ENCODE assay signal across 8 cellular contexts in genomic region chr3:46976326-46977190, GRCh38. TPM values are rescaled to one million over a fixed set of nuclear protein-coding genes. Genes with fewer than 3 reads are reported as not detected.
DNase-seq lines count a peak whose midpoint lies in the region; ATAC-seq, FAIRE-seq and TF ChIP-seq lines count a peak whose summit lies in the region.

TSS of gene CCDC12 (minus strand) at chr3:46976745. CDS start at chr3:46976732, 13 bp downstream.

- H3K79me1 ChIP-seq in mesendoderm (ENCODE audit: low read length) = peaks cover 7% of the 10 kb centered on the region

- CTCF ChIA-PET in activated CD8-positive, alpha-beta memory T cell treated with anti-CD3 and anti-CD28 coated beads, Interleukin-2, amount 10 ng/mL, durations not matched to agents 7 days and 5 days (lab: Charles Lee) = interaction anchor here (0.7 to 2.3 kb wide), 6 partner anchors 10 to 49 kb away, joined by 3 to 11 read pairs (median 4); no protein-coding TSS in a partner anchor

- peaks cover 27% of the 10 kb centered on the region for H3K36me3 Mint-ChIP-seq in activated CD8-positive, alpha-beta memory T cell treated with anti-CD3 and anti-CD28 coated beads, Interleukin-2, amount 10 ng/mL, durations not matched to agents 7 days and 5 days
- H3K36me3 Mint-ChIP-seq in endodermal cell (ENCODE audit: low read depth) = peaks cover 16% of the 10 kb centered on the region

- H3K56ac ChIP-seq in mesendoderm (ENCODE audit: low read length) = peak within 1 kb of the TSS; percentile 94

- peak within 1 kb of the TSS; percentile 78 for H2AK5ac ChIP-seq in mesendoderm (ENCODE audit: low read length)

- DNase-seq in CMK (ENCODE audit: low read depth) (peak; percentile 97), HTR-8/SVneo (ENCODE audit: insufficient read length, low spot score) (peak; percentile 96), NOMO-1 treated with dmso at 0.1 percent for 144 hours (lab: John Stamatoyannopoulos, UW; ENCODE audit: unreplicated experiment) (peak; percentile 97), endodermal cell (peak; percentile 99), mesendoderm (peak; percentile 100)
- DNase-seq in activated CD8-positive, alpha-beta memory T cell treated with anti-CD3 and anti-CD28 coated beads, Interleukin-2, amount 10 ng/mL, durations not matched to agents 7 days and 5 days = peak; percentile 98
- DNase-seq in stimulated activated CD8-positive, alpha-beta memory T cell treated with anti-CD3 and anti-CD28 coated beads, Interleukin-15, amount 100 ng/mL, for 1 hour (ENCODE audit: low read depth) = peak; percentile 86

- no peaks in the 10 kb centered on the region for H3K27me3 ChIP-seq in endodermal cell (ENCODE audit: control insufficient read depth, insufficient read depth, low read length, poor library complexity, severe bottlenecking)
- no peaks in the 10 kb centered on the region for H3K27me3 ChIP-seq in mesendoderm (ENCODE audit: insufficient read depth, low read length, poor library complexity)

- H3K4me1 Mint-ChIP-seq in activated CD8-positive, alpha-beta memory T cell treated with anti-CD3 and anti-CD28 coated beads, Interleukin-2, amount 10 ng/mL, durations not matched to agents 7 days and 5 days = peaks cover 64% of the 10 kb centered on the region
- H3K4me1 Mint-ChIP-seq in endodermal cell = peaks cover 16% of the 10 kb centered on the region

- peak within 1 kb of the TSS; percentile 98 for H3K4me3 Mint-ChIP-seq in activated CD8-positive, alpha-beta memory T cell treated with anti-CD3 and anti-CD28 coated beads, Interleukin-2, amount 10 ng/mL, durations not matched to agents 7 days and 5 days
- peak within 1 kb of the TSS; percentile 91 for H3K4me3 Mint-ChIP-seq in endodermal cell

- TF ChIP-seq CTCF in endodermal cell (conservative IDR thresholded peaks at IDR 0.05) = no peak

- no peaks in the 10 kb centered on the region for H3K9me3 ChIP-seq in endodermal cell (ENCODE audit: control insufficient read depth, low read length)

- H3K4ac ChIP-seq in mesendoderm (ENCODE audit: low read depth, low read length) = peak within 1 kb of the TSS; percentile 84

- FAIRE-seq in HTR-8/SVneo (lab: Jason Lieb, UNC) = peak; percentile 44

- no peak within 1 kb of the TSS for H3K23ac ChIP-seq in mesendoderm (ENCODE audit: low read length)

- peak within 1 kb of the TSS; percentile 96 for H3K27ac Mint-ChIP-seq in activated CD8-positive, alpha-beta memory T cell treated with anti-CD3 and anti-CD28 coated beads, Interleukin-2, amount 10 ng/mL, durations not matched to agents 7 days and 5 days
- peak within 1 kb of the TSS; percentile 98 for H3K27ac Mint-ChIP-seq in endodermal cell

- H3K4me3 ChIP-seq in endodermal cell (ENCODE audit: low read length) = peak within 1 kb of the TSS; percentile 85
- peak within 1 kb of the TSS; percentile 99 for H3K4me3 ChIP-seq in mesendoderm (ENCODE audit: low read length)

- no peak within 1 kb of the TSS for H2BK15ac ChIP-seq in mesendoderm (replicated peaks; ENCODE audit: low read depth)

- H4K5ac ChIP-seq in mesendoderm (ENCODE audit: low read length) = no peak within 1 kb of the TSS

- H2BK120ac ChIP-seq in mesendoderm (ENCODE audit: low read depth, low read length) = no peak within 1 kb of the TSS

- peak within 1 kb of the TSS; percentile 52 for H2BK5ac ChIP-seq in mesendoderm (ENCODE audit: low read length)

- peak within 1 kb of the TSS; percentile 89 for H3K18ac ChIP-seq in mesendoderm (ENCODE audit: low read length)

- H3K4me1 ChIP-seq in endodermal cell (ENCODE audit: control insufficient read depth, insufficient read depth, low read length) (peaks cover 4% of the 10 kb centered on the region), mesendoderm (ENCODE audit: control insufficient read depth, low read depth, low read length) (peaks cover 2% of the 10 kb centered on the region)

- no peaks in the 10 kb centered on the region for H3K27me3 Mint-ChIP-seq in activated CD8-positive, alpha-beta memory T cell treated with anti-CD3 and anti-CD28 coated beads, Interleukin-2, amount 10 ng/mL, durations not matched to agents 7 days and 5 days
- H3K27me3 Mint-ChIP-seq in endodermal cell (ENCODE audit: insufficient read depth) = peaks cover 3% of the 10 kb centered on the region

- ATAC-seq in GM21360 (IDR thresholded peaks at IDR 0.05; ENCODE audit: unreplicated experiment) = peak; percentile 56
- ATAC-seq in activated CD8-positive, alpha-beta memory T cell treated with anti-CD3 and anti-CD28 coated beads, Interleukin-2, amount 10 ng/mL, durations not matched to agents 7 days and 5 days = peak; percentile 84

- no peaks in the 10 kb centered on the region for H3K9me3 Mint-ChIP-seq in activated CD8-positive, alpha-beta memory T cell treated with anti-CD3 and anti-CD28 coated beads, Interleukin-2, amount 10 ng/mL, durations not matched to agents 7 days and 5 days (ENCODE audit: low read depth)
- no peaks in the 10 kb centered on the region for H3K9me3 Mint-ChIP-seq in endodermal cell

- H4K8ac ChIP-seq in mesendoderm (ENCODE audit: low read depth, low read length) = no peak within 1 kb of the TSS

- peaks cover 38% of the 10 kb centered on the region for H3K79me2 ChIP-seq in mesendoderm (ENCODE audit: control insufficient read depth, insufficient read depth, low read length)

- H3K36me3 ChIP-seq in endodermal cell (ENCODE audit: control insufficient read depth, insufficient read depth, low read length) = peaks cover 18% of the 10 kb centered on the region
- H3K36me3 ChIP-seq in mesendoderm (ENCODE audit: control insufficient read depth, insufficient read depth, low read length) = no peaks in the 10 kb centered on the region

- H3K27ac ChIP-seq in endodermal cell (ENCODE audit: low read depth, low read length) (peak within 1 kb of the TSS; percentile 88), mesendoderm (ENCODE audit: low read depth, low read length) (peak within 1 kb of the TSS; percentile 78)

- peak within 1 kb of the TSS; percentile 96 for H3K4me2 ChIP-seq in mesendoderm (ENCODE audit: low read length)

- 1% methylated on average over 29 to 64 of the region's 64 CpGs for WGBS in endodermal cell (ENCODE audit: insufficient coverage in 1 of 2, insufficient read length in 1 of 2), 2 experiments
- no CpG with 5 or more reads among the region's 64 CpGs for WGBS in mesendoderm (ENCODE audit: extremely low coverage, insufficient coverage, low lambda C conversion rate)

- H3K9ac ChIP-seq in endodermal cell (ENCODE audit: extremely low read depth, low read length, poor library complexity, severe bottlenecking) = peak within 1 kb of the TSS; percentile 91
- H3K9ac ChIP-seq in mesendoderm (ENCODE audit: low read length) = peak within 1 kb of the TSS; percentile 100

RNA-seq across cellular contexts. Expression of gene CCDC12, which starts in this region (rescaled TPM):
- total RNA-seq in activated CD8-positive, alpha-beta memory T cell treated with anti-CD3 and anti-CD28 coated beads, Interleukin-2, amount 10 ng/mL, durations not matched to agents 7 days and 5 days = 10 to 100 TPM; 65.9 to 72.7 TPM
- total RNA-seq in endodermal cell = 10 to 100 TPM; 46.7 to 47.8 TPM
- polyA plus RNA-seq in endodermal cell (2013, experiment 1 of 2) = 44.4 TPM
- 41.1 TPM for polyA plus RNA-seq in endodermal cell (2013, experiment 2 of 2)
- 49.1 TPM for polyA plus RNA-seq in mesendoderm (2013, experiment 1 of 2)
- polyA plus RNA-seq in mesendoderm (2013, experiment 2 of 2) = 48.9 TPM

Comparison
In these comparisons a context has a peak if more than half of its experiments do, and no peak if none do; other contexts are left out.
1. Peak in every context shown above with its lines: DNase-seq, ATAC-seq, H3K4me3 ChIP-seq and H3K27ac ChIP-seq.